ENCODE assay signal across 8 cellular contexts in genomic region chr14:76050797-76051392, GRCh38.
DNase-seq lines count a peak whose midpoint lies in the region; ATAC-seq and TF ChIP-seq lines count a peak whose summit lies in the region.

No MANE protein-coding gene starts in this region.

- H3K79me2 ChIP-seq in PC-9 (ENCODE audit: low read depth), result no peaks in the 10 kb centered on the region

- H3K9me3 ChIP-seq in PC-9 (ENCODE audit: insufficient read depth, low read depth), result no peaks in the 10 kb centered on the region
- H3K9me3 ChIP-seq in upper lobe of left lung, result no peaks in the 10 kb centered on the region

- peak; percentile 35 for DNase-seq in Caki2 (ENCODE audit: low read depth)
- peak in 43 of 76 experiments; percentile 1 to 63 (median 33) for DNase-seq in HUDEP-2 (lab: John Stamatoyannopoulos, UW; ENCODE audit: unreplicated experiment in 76 of 76)
- DNase-seq in PC-9, result peak; percentile 59 to 64
- peak; percentile 24 for DNase-seq in activated T-helper 2 cell treated with anti-CD3 and anti-CD28 coated beads, Interferon-gamma antibody, Interleukin-2, Interleukin-4, amounts not matched to agents 10 μg/mL and 5 μg/mL and 100 μg/mL, durations not matched to agents 14 hours and 24 hours and 36 hours (ENCODE audit: low spot score)
- DNase-seq in fibroblast of villous mesenchyme (ENCODE audit: low read depth), result peak; percentile 62
- DNase-seq in occipital lobe (lab: John Stamatoyannopoulos, UW), result peak; percentile 3
- no peak for DNase-seq in upper lobe of left lung
- DNase-seq in cortex of kidney (lab: John Stamatoyannopoulos, UW), result no peak

- no peaks in the 10 kb centered on the region for H3K9me3 Mint-ChIP-seq in activated T-helper 2 cell treated with anti-CD3 and anti-CD28 coated beads, Interferon-gamma antibody, Interleukin-2, Interleukin-4, amounts not matched to agents 10 μg/mL and 5 μg/mL and 100 μg/mL, durations not matched to agents 14 hours and 24 hours and 36 hours

- no peak for TF ChIP-seq POLR2A in upper lobe of left lung (IDR thresholded peaks at IDR 0.05)

- intact Hi-C loops in PC-9 (cut with micrococcal nuclease; ENCODE audit: unreplicated experiment), result loop anchor here (1.0 to 10.0 kb wide), 4 partner anchors 301 to 824 kb away; no protein-coding TSS in a partner anchor
- intact Hi-C loops in activated T-helper 2 cell treated with anti-CD3 and anti-CD28 coated beads, Interferon-gamma antibody, Interleukin-2, Interleukin-4, amounts not matched to agents 10 μg/mL and 5 μg/mL and 100 μg/mL, durations not matched to agents 14 hours and 24 hours and 36 hours (cut with micrococcal nuclease), result loop anchor here (1.0 to 2.0 kb wide), 3 partner anchors 48 to 336 kb away; no protein-coding TSS in a partner anchor

- no peaks in the 10 kb centered on the region for H3K4me1 ChIP-seq in PC-9 (replicated peaks; ENCODE audit: insufficient read depth)
- H3K4me1 ChIP-seq in upper lobe of left lung, result no peaks in the 10 kb centered on the region

- H3K9me2 ChIP-seq in PC-9 (ENCODE audit: insufficient read depth), result no peaks in the 10 kb centered on the region

- no peaks in the 10 kb centered on the region for H3K27me3 ChIP-seq in PC-9 (ENCODE audit: insufficient read depth, low read depth)
- H3K27me3 ChIP-seq in upper lobe of left lung, result no peaks in the 10 kb centered on the region

- no peak for TF ChIP-seq EP300 in upper lobe of left lung (IDR thresholded peaks at IDR 0.05)

- in situ Hi-C loops in Caki2 (cut with HindIII; ENCODE audit: low pct_unique_long_range_greater_than_20kb, low sequenced_read_pairs), result no loop called here

- POLR2A ChIA-PET in PC-9 (lab: Charles Lee; ENCODE audit: unreplicated experiment), result interaction anchor here (0.6 kb wide), 1 partner anchor 100 kb away, joined by 3 read pairs; no protein-coding TSS in a partner anchor

- ATAC-seq in upper lobe of left lung (ENCODE audit: low FRiP score in 2 of 2), result peak in 1 of 2 donors; percentile 73

- no peak overlapping the region for H3K27ac ChIP-seq in PC-9
- H3K27ac ChIP-seq in upper lobe of left lung, result no peak overlapping the region

- H3F3A ChIP-seq in PC-9 (ENCODE audit: insufficient read depth, low read depth), result no peaks in the 10 kb centered on the region

- no peak overlapping the region for H3K4me3 Mint-ChIP-seq in activated T-helper 2 cell treated with anti-CD3 and anti-CD28 coated beads, Interferon-gamma antibody, Interleukin-2, Interleukin-4, amounts not matched to agents 10 μg/mL and 5 μg/mL and 100 μg/mL, durations not matched to agents 14 hours and 24 hours and 36 hours (ENCODE audit: low read depth)

- no TSS peak for BruUV-seq in PC-9 (replicated peaks; lab: Mats Ljungman, UMichigan)

- no peak overlapping the region for H2AFZ ChIP-seq in PC-9

- H4K20me1 ChIP-seq in PC-9 (ENCODE audit: insufficient read depth), result peaks cover 59% of the 10 kb centered on the region

- CTCF ChIA-PET in PC-9 (lab: Charles Lee), result interaction anchor here (0.5 to 1.6 kb wide), 12 partner anchors 64 to 1235 kb away, joined by 3 to 6 read pairs (median 3); no protein-coding TSS in a partner anchor

- TF ChIP-seq CTCF in PC-9 (conservative IDR thresholded peaks at IDR 0.05), result peak; percentile 99
- peak; percentile 79 for TF ChIP-seq CTCF in fibroblast of villous mesenchyme (IDR thresholded peaks at IDR 0.05; ENCODE audit: insufficient read depth, low read depth, low read length)
- peak; percentile 57 to 85 (median 78) for TF ChIP-seq CTCF in upper lobe of left lung (IDR thresholded peaks at IDR 0.05)

- H3K27ac Mint-ChIP-seq in activated T-helper 2 cell treated with anti-CD3 and anti-CD28 coated beads, Interferon-gamma antibody, Interleukin-2, Interleukin-4, amounts not matched to agents 10 μg/mL and 5 μg/mL and 100 μg/mL, durations not matched to agents 14 hours and 24 hours and 36 hours, result no peak overlapping the region

- H3K4me3 ChIP-seq in PC-9, result no peak overlapping the region
- no peak overlapping the region for H3K4me3 ChIP-seq in fibroblast of villous mesenchyme (ENCODE audit: low read depth, low read length)
- no peak overlapping the region for H3K4me3 ChIP-seq in upper lobe of left lung

- H3K27me3 Mint-ChIP-seq in activated T-helper 2 cell treated with anti-CD3 and anti-CD28 coated beads, Interferon-gamma antibody, Interleukin-2, Interleukin-4, amounts not matched to agents 10 μg/mL and 5 μg/mL and 100 μg/mL, durations not matched to agents 14 hours and 24 hours and 36 hours (ENCODE audit: low read depth), result no peaks in the 10 kb centered on the region

- WGBS in upper lobe of left lung, 2 donors, result 54 to 60% methylated on average over 3 of the region's 3 CpGs

- no peak overlapping the region for H3K4me2 ChIP-seq in PC-9

- H3K36me3 Mint-ChIP-seq in activated T-helper 2 cell treated with anti-CD3 and anti-CD28 coated beads, Interferon-gamma antibody, Interleukin-2, Interleukin-4, amounts not matched to agents 10 μg/mL and 5 μg/mL and 100 μg/mL, durations not matched to agents 14 hours and 24 hours and 36 hours (ENCODE audit: low read depth), result no peaks in the 10 kb centered on the region

- H3K36me3 ChIP-seq in PC-9 (ENCODE audit: low read depth) (no peaks in the 10 kb centered on the region), upper lobe of left lung (no peaks in the 10 kb centered on the region)

- no peaks in the 10 kb centered on the region for H3K4me1 Mint-ChIP-seq in activated T-helper 2 cell treated with anti-CD3 and anti-CD28 coated beads, Interferon-gamma antibody, Interleukin-2, Interleukin-4, amounts not matched to agents 10 μg/mL and 5 μg/mL and 100 μg/mL, durations not matched to agents 14 hours and 24 hours and 36 hours (ENCODE audit: low read depth)

Comparison
In these comparisons a context has a peak if more than half of its experiments do, and no peak if none do; other contexts are left out.
1. DNase-seq: peak in Caki2 (single experiment), HUDEP-2 (43 of 76), PC-9 (2 of 2), activated T-helper 2 cell treated with anti-CD3 and anti-CD28 coated beads, Interferon-gamma antibody, Interleukin-2, Interleukin-4, amounts not matched to agents 10 μg/mL and 5 μg/mL and 100 μg/mL, durations not matched to agents 14 hours and 24 hours and 36 hours (single experiment), fibroblast of villous mesenchyme (single experiment) and occipital lobe (single experiment); none in upper lobe of left lung (0 of 2) and cortex of kidney (single experiment).
2. Peak in every context shown above with its lines, with median percentiles within 50 percentile points of each other: CTCF ChIP-seq.